ENCODE assay signal across 1 cellular context in the genomic region with DNA sequence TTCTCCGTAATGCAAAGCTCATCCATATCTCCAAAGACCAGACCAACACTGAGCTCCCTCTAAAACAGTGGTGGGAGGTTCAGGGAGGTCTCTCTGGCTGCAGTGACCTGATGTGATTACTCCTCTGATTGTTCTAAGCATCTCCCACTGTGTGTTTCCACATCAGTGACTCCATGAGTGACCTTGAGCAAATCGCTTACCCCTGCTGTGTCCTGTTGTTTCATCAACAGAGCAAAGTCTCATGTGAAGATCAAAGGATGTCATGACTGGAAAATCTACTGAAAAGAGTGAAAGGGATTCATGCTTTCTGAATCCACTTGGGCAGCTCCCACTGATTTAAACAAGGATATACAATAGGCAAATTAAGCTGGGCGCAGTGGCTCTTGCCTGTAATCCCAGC.
TF ChIP-seq lines count a peak whose summit lies in the region.

No MANE protein-coding gene starts in this region.

TF ChIP-seq in HepG2, 621 proteins besides CTCF, POLR2A, EP300 and RAD21 (continued from another document and continues in another):
- no peak for TF ChIP-seq NFAT5 (CRISPR knock-in tag; IDR thresholded peaks at IDR 0.05)
- TF ChIP-seq ZNF781 (CRISPR knock-in tag; IDR thresholded peaks at IDR 0.05; ENCODE audit: borderline replicate concordance, not compliant biosample characterization), result no peak
- no peak for TF ChIP-seq XRCC5 (optimal IDR thresholded peaks at IDR 0.05; ENCODE audit: low read length)
- no peak for TF ChIP-seq MAFK (conservative IDR thresholded peaks at IDR 0.05 in 1 of 2, IDR thresholded peaks at IDR 0.05 in 1 of 2; ENCODE audit: low read length in 2 of 2)
- TF ChIP-seq TFAP4 (IDR thresholded peaks at IDR 0.05; ENCODE audit: borderline replicate concordance, low read depth), result peak; percentile 49; the same call in 1 of the 2 replicates
- no peak for TF ChIP-seq ZNF615 (CRISPR knock-in tag; IDR thresholded peaks at IDR 0.05; ENCODE audit: borderline replicate concordance)
- peak; percentile 70; the same call in 1 of the 2 replicates for TF ChIP-seq POGZ (CRISPR knock-in tag; IDR thresholded peaks at IDR 0.05)
- TF ChIP-seq ZNF577 (CRISPR knock-in tag; IDR thresholded peaks at IDR 0.05; ENCODE audit: borderline replicate concordance, low read depth), result no peak
- TF ChIP-seq ZNF513 (CRISPR knock-in tag; conservative IDR thresholded peaks at IDR 0.05), result no peak
- TF ChIP-seq THAP11 (CRISPR knock-in tag; IDR thresholded peaks at IDR 0.05), result peak; percentile 62; the same call in 1 of the 2 replicates
- no peak for TF ChIP-seq ZNF326 (CRISPR knock-in tag; IDR thresholded peaks at IDR 0.05; ENCODE audit: borderline replicate concordance)
- TF ChIP-seq ZNF253 (CRISPR knock-in tag; IDR thresholded peaks at IDR 0.05; ENCODE audit: borderline replicate concordance), result no peak
- TF ChIP-seq KLF13 (CRISPR knock-in tag; IDR thresholded peaks at IDR 0.05), result no peak
- no peak; the same call in 1 of the 2 replicates for TF ChIP-seq NFIC (IDR thresholded peaks at IDR 0.05; ENCODE audit: low read length)
- TF ChIP-seq, protein P1, sequence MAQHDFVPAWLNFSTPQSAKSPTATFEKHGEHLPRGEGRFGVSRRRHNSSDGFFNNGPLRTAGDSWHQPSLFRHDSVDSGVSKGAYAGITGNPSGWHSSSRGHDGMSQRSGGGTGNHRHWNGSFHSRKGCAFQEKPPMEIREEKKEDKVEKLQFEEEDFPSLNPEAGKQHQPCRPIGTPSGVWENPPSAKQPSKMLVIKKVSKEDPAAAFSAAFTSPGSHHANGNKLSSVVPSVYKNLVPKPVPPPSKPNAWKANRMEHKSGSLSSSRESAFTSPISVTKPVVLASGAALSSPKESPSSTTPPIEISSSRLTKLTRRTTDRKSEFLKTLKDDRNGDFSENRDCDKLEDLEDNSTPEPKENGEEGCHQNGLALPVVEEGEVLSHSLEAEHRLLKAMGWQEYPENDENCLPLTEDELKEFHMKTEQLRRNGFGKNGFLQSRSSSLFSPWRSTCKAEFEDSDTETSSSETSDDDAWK (CRISPR knock-in tag; IDR thresholded peaks at IDR 0.05), result no peak
- TF ChIP-seq ZNF333 (CRISPR knock-in tag; IDR thresholded peaks at IDR 0.05; ENCODE audit: borderline replicate concordance), result no peak
- no peak for TF ChIP-seq SIN3B (IDR thresholded peaks at IDR 0.05; ENCODE audit: low read length)
- 0 out of 2 replicates have a peak, but pooled peaks have one; percentile 39 for TF ChIP-seq ZMYM3 (CRISPR knock-in tag; IDR thresholded peaks at IDR 0.05)
- TF ChIP-seq BHLHE40 (IDR thresholded peaks at IDR 0.05; ENCODE audit: low read length), result peak; percentile 44
- TF ChIP-seq ZNF501 (CRISPR knock-in tag; IDR thresholded peaks at IDR 0.05), result no peak
- TF ChIP-seq HOXA3 (CRISPR knock-in tag; IDR thresholded peaks at IDR 0.05), result 0 out of 2 replicates have a peak, but pooled peaks have one; percentile 25
- TF ChIP-seq HHEX (CRISPR knock-in tag; IDR thresholded peaks at IDR 0.05), result no peak
- no peak for TF ChIP-seq ZNF790 (CRISPR knock-in tag; IDR thresholded peaks at IDR 0.05; ENCODE audit: borderline replicate concordance)
- TF ChIP-seq ZFP90 (CRISPR knock-in tag; IDR thresholded peaks at IDR 0.05; ENCODE audit: borderline replicate concordance), result no peak
- no peak for TF ChIP-seq ADNP (CRISPR knock-in tag; IDR thresholded peaks at IDR 0.05)
- no peak for TF ChIP-seq ZNF703 (CRISPR knock-in tag; IDR thresholded peaks at IDR 0.05; ENCODE audit: borderline replicate concordance)
- no peak for TF ChIP-seq AGO1 (IDR thresholded peaks at IDR 0.05; ENCODE audit: low read depth, low read length, poor library complexity, severe bottlenecking)
- no peak for TF ChIP-seq ZNF383 (CRISPR knock-in tag; IDR thresholded peaks at IDR 0.05; ENCODE audit: borderline replicate concordance)
- TF ChIP-seq ZNF709 (CRISPR knock-in tag; IDR thresholded peaks at IDR 0.05), result no peak
- TF ChIP-seq, protein P2, sequence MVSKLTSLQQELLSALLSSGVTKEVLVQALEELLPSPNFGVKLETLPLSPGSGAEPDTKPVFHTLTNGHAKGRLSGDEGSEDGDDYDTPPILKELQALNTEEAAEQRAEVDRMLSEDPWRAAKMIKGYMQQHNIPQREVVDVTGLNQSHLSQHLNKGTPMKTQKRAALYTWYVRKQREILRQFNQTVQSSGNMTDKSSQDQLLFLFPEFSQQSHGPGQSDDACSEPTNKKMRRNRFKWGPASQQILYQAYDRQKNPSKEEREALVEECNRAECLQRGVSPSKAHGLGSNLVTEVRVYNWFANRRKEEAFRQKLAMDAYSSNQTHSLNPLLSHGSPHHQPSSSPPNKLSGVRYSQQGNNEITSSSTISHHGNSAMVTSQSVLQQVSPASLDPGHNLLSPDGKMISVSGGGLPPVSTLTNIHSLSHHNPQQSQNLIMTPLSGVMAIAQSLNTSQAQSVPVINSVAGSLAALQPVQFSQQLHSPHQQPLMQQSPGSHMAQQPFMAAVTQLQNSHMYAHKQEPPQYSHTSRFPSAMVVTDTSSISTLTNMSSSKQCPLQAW (CRISPR knock-in tag; IDR thresholded peaks at IDR 0.05), result 0 out of 2 replicates have a peak, but pooled peaks have one; percentile 44
- TF ChIP-seq TBX3 (IDR thresholded peaks at IDR 0.05; ENCODE audit: borderline replicate concordance), result no peak
- no peak for TF ChIP-seq ZNF124 (CRISPR knock-in tag; IDR thresholded peaks at IDR 0.05)
- 0 out of 2 replicates have a peak, but pooled peaks have one; percentile 40 for TF ChIP-seq ZNF24 (IDR thresholded peaks at IDR 0.05)
- TF ChIP-seq ATM (IDR thresholded peaks at IDR 0.05; ENCODE audit: borderline replicate concordance), result no peak
- TF ChIP-seq NFRKB (IDR thresholded peaks at IDR 0.05), result no peak
- peak; percentile 89 for TF ChIP-seq ZNF644 (CRISPR knock-in tag; IDR thresholded peaks at IDR 0.05; ENCODE audit: low read depth)
- peak; percentile 46; the same call in 1 of the 2 replicates for TF ChIP-seq ATF2 (CRISPR knock-in tag; IDR thresholded peaks at IDR 0.05)
- TF ChIP-seq, protein P3, sequence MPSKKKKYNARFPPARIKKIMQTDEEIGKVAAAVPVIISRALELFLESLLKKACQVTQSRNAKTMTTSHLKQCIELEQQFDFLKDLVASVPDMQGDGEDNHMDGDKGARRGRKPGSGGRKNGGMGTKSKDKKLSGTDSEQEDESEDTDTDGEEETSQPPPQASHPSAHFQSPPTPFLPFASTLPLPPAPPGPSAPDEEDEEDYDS (CRISPR knock-in tag; IDR thresholded peaks at IDR 0.05), result no peak
- TF ChIP-seq PITX1 (CRISPR knock-in tag; IDR thresholded peaks at IDR 0.05), result peak; percentile 57; the same call in 1 of the 2 replicates
- TF ChIP-seq SP2 (CRISPR knock-in tag; IDR thresholded peaks at IDR 0.05), result no peak
- no peak for TF ChIP-seq E2F1 (CRISPR knock-in tag; IDR thresholded peaks at IDR 0.05)
- TF ChIP-seq GATAD1 (CRISPR knock-in tag; IDR thresholded peaks at IDR 0.05), result peak; percentile 45; the same call in 1 of the 2 replicates
- no peak for TF ChIP-seq MIER2 (CRISPR knock-in tag; IDR thresholded peaks at IDR 0.05)
- TF ChIP-seq, protein P4, sequence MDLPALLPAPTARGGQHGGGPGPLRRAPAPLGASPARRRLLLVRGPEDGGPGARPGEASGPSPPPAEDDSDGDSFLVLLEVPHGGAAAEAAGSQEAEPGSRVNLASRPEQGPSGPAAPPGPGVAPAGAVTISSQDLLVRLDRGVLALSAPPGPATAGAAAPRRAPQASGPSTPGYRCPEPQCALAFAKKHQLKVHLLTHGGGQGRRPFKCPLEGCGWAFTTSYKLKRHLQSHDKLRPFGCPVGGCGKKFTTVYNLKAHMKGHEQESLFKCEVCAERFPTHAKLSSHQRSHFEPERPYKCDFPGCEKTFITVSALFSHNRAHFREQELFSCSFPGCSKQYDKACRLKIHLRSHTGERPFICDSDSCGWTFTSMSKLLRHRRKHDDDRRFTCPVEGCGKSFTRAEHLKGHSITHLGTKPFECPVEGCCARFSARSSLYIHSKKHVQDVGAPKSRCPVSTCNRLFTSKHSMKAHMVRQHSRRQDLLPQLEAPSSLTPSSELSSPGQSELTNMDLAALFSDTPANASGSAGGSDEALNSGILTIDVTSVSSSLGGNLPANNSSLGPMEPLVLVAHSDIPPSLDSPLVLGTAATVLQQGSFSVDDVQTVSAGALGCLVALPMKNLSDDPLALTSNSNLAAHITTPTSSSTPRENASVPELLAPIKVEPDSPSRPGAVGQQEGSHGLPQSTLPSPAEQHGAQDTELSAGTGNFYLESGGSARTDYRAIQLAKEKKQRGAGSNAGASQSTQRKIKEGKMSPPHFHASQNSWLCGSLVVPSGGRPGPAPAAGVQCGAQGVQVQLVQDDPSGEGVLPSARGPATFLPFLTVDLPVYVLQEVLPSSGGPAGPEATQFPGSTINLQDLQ (CRISPR knock-in tag; IDR thresholded peaks at IDR 0.05), result no peak
- TF ChIP-seq FOSL2 (CRISPR knock-in tag; IDR thresholded peaks at IDR 0.05), result peak; percentile 85
- no peak for TF ChIP-seq ZNF839 (CRISPR knock-in tag; IDR thresholded peaks at IDR 0.05; ENCODE audit: borderline replicate concordance)
- TF ChIP-seq ZSCAN30 (CRISPR knock-in tag; IDR thresholded peaks at IDR 0.05), result no peak
- no peak for TF ChIP-seq REL (CRISPR knock-in tag; conservative IDR thresholded peaks at IDR 0.05)
- no peak for TF ChIP-seq TBL1XR1 (IDR thresholded peaks at IDR 0.05; ENCODE audit: borderline replicate concordance, low read length, partially characterized antibody)
- no peak for TF ChIP-seq FOXA1 (IDR thresholded peaks at IDR 0.05)
- peak; percentile 47 for TF ChIP-seq FOXA1 (CRISPR knock-in tag; IDR thresholded peaks at IDR 0.05)
- no peak for TF ChIP-seq KLF9 (CRISPR knock-in tag; IDR thresholded peaks at IDR 0.05; ENCODE audit: low read depth)
- TF ChIP-seq ZNF761 (CRISPR knock-in tag; conservative IDR thresholded peaks at IDR 0.05), result no peak
- TF ChIP-seq TEAD2 (CRISPR knock-in tag; IDR thresholded peaks at IDR 0.05), result no peak
